ENCODE assay signal across 29 cellular contexts in genomic region chr4:143083811-143084472, GRCh38.
DNase-seq lines count a peak whose midpoint lies in the region; TF ChIP-seq lines count a peak whose summit lies in the region.
"Had no signal": no experiment of that assay in that cellular context is flagged by ENCODE, and none has a peak within 500 bp of the region (broad histone marks: within the 10 kb centered on the region; RNA-seq: fewer than 3 reads in every experiment).

No MANE protein-coding gene starts in this region.

- H3K4me3 Mint-ChIP-seq in osteocyte (ENCODE audit: unreplicated experiment) = no peak overlapping the region
- H3K4me3 Mint-ChIP-seq: activated B cell treated with CpG ODN at 0.5 μM for 24 hours; activated T-cell treated with anti-CD3 and anti-CD28 coated beads, Interleukin-2, amount 50 U/mL, for 72 hours; brain; memory B cell; stimulated activated naive CD8-positive, alpha-beta T cell treated with anti-CD3 and anti-CD28 coated beads, Interleukin-15, Interleukin-2, amounts not matched to agents 100 ng/mL and 50 ng/mL, for 24 hours had no signal

- no peaks in the 10 kb centered on the region for H3K36me3 Mint-ChIP-seq in osteocyte (ENCODE audit: unreplicated experiment)
- H3K36me3 Mint-ChIP-seq: brain, memory B cell had no signal

- H3K27me3 Mint-ChIP-seq in osteocyte (ENCODE audit: unreplicated experiment) = peaks cover 33% of the 10 kb centered on the region
- H3K27me3 Mint-ChIP-seq: activated B cell treated with CpG ODN at 0.5 μM for 24 hours, brain, progenitor cell of endocrine pancreas had no signal

- no peaks in the 10 kb centered on the region for H3K4me1 Mint-ChIP-seq in osteocyte (ENCODE audit: unreplicated experiment)
- H3K4me1 Mint-ChIP-seq: activated B cell treated with CpG ODN at 0.5 μM for 24 hours, memory B cell had no signal

- H3K27ac Mint-ChIP-seq in osteocyte (ENCODE audit: unreplicated experiment) = no peak overlapping the region
- H3K27ac Mint-ChIP-seq: activated B cell treated with CpG ODN at 0.5 μM for 24 hours; activated T-cell treated with anti-CD3 and anti-CD28 coated beads, Interleukin-2, amount 50 U/mL, for 72 hours; memory B cell; progenitor cell of endocrine pancreas; stimulated activated naive CD8-positive, alpha-beta T cell treated with anti-CD3 and anti-CD28 coated beads, Interleukin-15, Interleukin-2, amounts not matched to agents 100 ng/mL and 50 ng/mL, for 24 hours had no signal

- no peak overlapping the region for H3K4me3 ChIP-seq in foreskin fibroblast (ENCODE audit: low read depth in 1 of 2, low read length in 2 of 2)
- H3K4me3 ChIP-seq: BLaER1 treated with 17β-estradiol and CSF1 and Interleukin-3, amounts not matched to agents 10 nM and 100 nM; heart left ventricle; thyroid gland had no signal

- TF ChIP-seq CTCF in foreskin fibroblast (IDR thresholded peaks at IDR 0.05; ENCODE audit: low read depth, low read length) = no peak
- no peak for TF ChIP-seq CTCF in osteocyte (IDR thresholded peaks at IDR 0.05)

- no peaks in the 10 kb centered on the region for H3K9me3 Mint-ChIP-seq in osteocyte (ENCODE audit: unreplicated experiment)
- H3K9me3 Mint-ChIP-seq: activated B cell treated with CpG ODN at 0.5 μM for 24 hours; activated T-cell treated with anti-CD3 and anti-CD28 coated beads, Interleukin-2, amount 50 U/mL, for 72 hours; brain; memory B cell; stimulated activated naive CD8-positive, alpha-beta T cell treated with anti-CD3 and anti-CD28 coated beads, Interleukin-15, Interleukin-2, amounts not matched to agents 100 ng/mL and 50 ng/mL, for 24 hours had no signal

- peak; percentile 6 for DNase-seq in Ammon's horn (ENCODE audit: low spot score)
- DNase-seq in OCI-M1 (lab: John Stamatoyannopoulos, UW) = peak; percentile 53
- peak; percentile 1 to 38 for DNase-seq in foreskin fibroblast
- peak; percentile 3 for DNase-seq in pons (ENCODE audit: low spot score)
- DNase-seq in osteocyte (ENCODE audit: extremely low spot score, unreplicated experiment) = no peak
- DNase-seq in LoVo (ENCODE audit: low spot score) = no peak
- no peak for DNase-seq in HuH-7.5 (ENCODE audit: low spot score)
- no peak for DNase-seq in NCI-H1105 (lab: John Stamatoyannopoulos, UW)
- DNase-seq: ACHN; activated B cell treated with CpG ODN at 0.5 μM for 24 hours; activated CD4-positive, alpha-beta T cell treated with anti-CD3 and anti-CD28 coated beads, Interleukin-2, amount 50 U/mL, for 4 hours; activated naive CD4-positive, alpha-beta T cell; activated T-cell treated with anti-CD3 and anti-CD28 coated beads, Interleukin-2, amount 50 U/mL, for 72 hours; COR-L47; DMS79 treated with DMSO at 0.1 percent for 48 hours; effector CD8-positive, alpha-beta T cell; erythroblast; GOT3; heart left ventricle; kidney glomerular epithelial cell; NCI-H1092; NCI-H187 treated with DMSO at 0.1 percent for 48 hours; NCI-H524; thyroid gland had no signal

Comparison
In these comparisons a context has a peak if more than half of its experiments do, and no peak if none do; other contexts are left out.
1. DNase-seq: peak in Ammon's horn (single experiment), OCI-M1 (single experiment), foreskin fibroblast (2 of 2) and pons (single experiment); none in osteocyte (single experiment), LoVo (single experiment), HuH-7.5 (single experiment) and NCI-H1105 (single experiment).